In genomic region chr17:57860414-57860999, GRCh38 we compare ENCODE assay signal across 7 cellular contexts. TPM values are rescaled to one million over a fixed set of nuclear protein-coding genes. Genes with fewer than 3 reads are reported as not detected.
DNase-seq lines count a peak whose midpoint lies in the region; ATAC-seq and TF ChIP-seq lines count a peak whose summit lies in the region.

No MANE protein-coding gene starts in this region.

- H3F3A ChIP-seq in GM23248 (ENCODE audit: insufficient read depth) (0 out of 2 replicates have a peak, but pooled peaks cover 3% of the 10 kb centered on the region), PC-9 (ENCODE audit: insufficient read depth, low read depth) (peaks cover 31% of the 10 kb centered on the region)

- H3K36me3 ChIP-seq in GM23248 (ENCODE audit: low read depth) (no peaks in the 10 kb centered on the region), PC-9 (ENCODE audit: low read depth) (no peaks in the 10 kb centered on the region)

- 72 to 74% methylated on average over 6 of the region's 6 CpGs for WGBS in GM23248 (ENCODE audit: low coverage in 1 of 2, low lambda C conversion rate in 2 of 2, missing lambda C conversion rate in 2 of 2), 2 experiments

- H3K27me3 ChIP-seq in GM23248 (replicated peaks; ENCODE audit: insufficient read depth) (no peaks in the 10 kb centered on the region), PC-9 (ENCODE audit: insufficient read depth, low read depth) (no peaks in the 10 kb centered on the region)

- in situ Hi-C loops in GM23248 (cut with MboI): no loop called here

- CTCF ChIA-PET in PC-9 (lab: Charles Lee): interaction anchor here (0.6 to 1.3 kb wide), 9 partner anchors 15 to 1067 kb away, joined by 3 to 8 read pairs (median 4); partner anchors contain the start of gene CUEDC1

- no peaks in the 10 kb centered on the region for H3K9me2 ChIP-seq in GM23248 (ENCODE audit: insufficient read depth)
- no peaks in the 10 kb centered on the region for H3K9me2 ChIP-seq in PC-9 (ENCODE audit: insufficient read depth)

- peak; percentile 21 for DNase-seq in GM23248
- DNase-seq in PC-9: no peak
- no peak for DNase-seq in amygdala (lab: John Stamatoyannopoulos, UW)
- DNase-seq in posterior vena cava (ENCODE audit: low spot score): no peak
- no peak for DNase-seq in HCEC 1CT

- H3K9me3 ChIP-seq in GM23248 (ENCODE audit: low read depth) (no peaks in the 10 kb centered on the region), PC-9 (ENCODE audit: insufficient read depth, low read depth) (no peaks in the 10 kb centered on the region)

- ATAC-seq in esophagus mucosa: peak; percentile 19

- H3K9ac ChIP-seq in GM23248: no peak overlapping the region

- H3K27ac ChIP-seq in GM23248 (no peak overlapping the region), PC-9 (no peak overlapping the region), skin epidermis (peak overlapping the region in 17 of 21 experiments; percentile 19 to 84 (median 71))

- H3K4me3 ChIP-seq in GM23248: no peak overlapping the region
- H3K4me3 ChIP-seq in PC-9: peak overlapping the region; percentile 52; the same call in 1 of the 2 replicates
- H3K4me3 ChIP-seq in skin epidermis: no peak overlapping the region

- H3K4me2 ChIP-seq in GM23248 (ENCODE audit: unreplicated experiment) (no peak overlapping the region), PC-9 (peak overlapping the region; percentile 98)

- BruUV-seq in PC-9 (replicated peaks; lab: Mats Ljungman, UMichigan): no TSS peak

- H3K4me1 ChIP-seq in GM23248 (ENCODE audit: insufficient read depth): peaks cover 12% of the 10 kb centered on the region
- peaks cover 18% of the 10 kb centered on the region for H3K4me1 ChIP-seq in PC-9 (replicated peaks; ENCODE audit: insufficient read depth)

- H3K79me2 ChIP-seq in GM23248 (ENCODE audit: insufficient read depth) (no peaks in the 10 kb centered on the region), PC-9 (ENCODE audit: low read depth) (no peaks in the 10 kb centered on the region)

- H4K20me1 ChIP-seq in GM23248 (ENCODE audit: insufficient read depth) (no peaks in the 10 kb centered on the region), PC-9 (ENCODE audit: insufficient read depth) (no peaks in the 10 kb centered on the region)

- intact Hi-C loops in PC-9 (cut with micrococcal nuclease; ENCODE audit: unreplicated experiment) (loop anchor here (5.0 kb wide), 2 partner anchors 42 to 87 kb away; no protein-coding TSS in a partner anchor), posterior vena cava (cut with DNase I) (no loop called here)

- POLR2A ChIA-PET in PC-9 (lab: Charles Lee; ENCODE audit: unreplicated experiment): interaction anchor here (0.5 to 0.7 kb wide), 7 partner anchors 15 to 1988 kb away, joined by 3 to 24 read pairs (median 4); no protein-coding TSS in a partner anchor

- no peak for TF ChIP-seq CTCF in PC-9 (conservative IDR thresholded peaks at IDR 0.05)

- no peak overlapping the region for H2AFZ ChIP-seq in GM23248
- H2AFZ ChIP-seq in PC-9: peak overlapping the region; percentile 71; the same call in 1 of the 2 replicates

RNA-seq across cellular contexts. Expression of gene MRPS23, which starts 10.7 kb away (rescaled TPM):
- 24.8 and 33.4 TPM in 2 replicates for total RNA-seq in GM23248 (2014; rRNA removed; shearing (Covaris generic))
- polyA plus RNA-seq in GM23248 (2016; fragmentation: Nextera tagmentation; extraction: Ambion mirVana): 60.5 and 61.1 TPM in 2 replicates
- total RNA-seq in PC-9 (2021) (49.7 and 50.3 TPM in 2 replicates), esophagus mucosa (29.4 TPM), posterior vena cava (10 to 100 TPM; 25.2 to 26.5 TPM)

Comparison
In these comparisons a context has a peak if more than half of its experiments do, and no peak if none do; other contexts are left out.
1. H3K27ac ChIP-seq: peak in skin epidermis (17 of 21); none in GM23248 (single experiment) and PC-9 (single experiment).